Comparison of ENCODE assay signal across 20 cellular contexts in genomic region chr15:54014067-54014466, GRCh38. TPM values are rescaled to one million over a fixed set of nuclear protein-coding genes. Genes with fewer than 3 reads are reported as not detected.
DNase-seq lines count a peak whose midpoint lies in the region; ATAC-seq and TF ChIP-seq lines count a peak whose summit lies in the region.
"Had no signal": no experiment of that assay in that cellular context is flagged by ENCODE, and none has a peak within 500 bp of the region (broad histone marks: within the 10 kb centered on the region; RNA-seq: fewer than 3 reads in every experiment).

No MANE protein-coding gene starts in this region.

- peak overlapping the region in 3 of 4 donors; percentile 17 to 40 (median 21) for H3K27ac ChIP-seq in gastrocnemius medialis
- H3K27ac ChIP-seq: 22Rv1; A549; BLaER1 treated with 17β-estradiol and CSF1 and Interleukin-3, amounts not matched to agents 10 nM and 100 nM had no signal

- no peak for TF ChIP-seq POLR2A in gastrocnemius medialis (IDR thresholded peaks at IDR 0.05)

- no peaks in the 10 kb centered on the region for H3K4me1 Mint-ChIP-seq in Caco-2 (ENCODE audit: low read depth, unreplicated experiment)
- H3K4me1 Mint-ChIP-seq in effector memory CD8-positive, alpha-beta T cell (ENCODE audit: low read depth in 2 of 2): no peaks in the 10 kb centered on the region
- H3K4me1 Mint-ChIP-seq: B cell had no signal

- H3K27me3 ChIP-seq in Caco-2 (replicated peaks; ENCODE audit: control insufficient read depth, insufficient read depth, low read length) (no peaks in the 10 kb centered on the region), gastrocnemius medialis (no peaks in the 10 kb centered on the region)
- H3K27me3 ChIP-seq: BLaER1 treated with 17β-estradiol and CSF1 and Interleukin-3, amounts not matched to agents 10 nM and 100 nM had no signal

- H3K9me3 ChIP-seq in Caco-2: no peaks in the 10 kb centered on the region
- H3K9me3 ChIP-seq in gastrocnemius medialis: no peaks in the 10 kb centered on the region
- H3K9me3 ChIP-seq: A549; BLaER1 treated with 17β-estradiol and CSF1 and Interleukin-3, amounts not matched to agents 10 nM and 100 nM had no signal

- H3K4me1 ChIP-seq in Caco-2 (no peaks in the 10 kb centered on the region), gastrocnemius medialis (no peaks in the 10 kb centered on the region)
- H3K4me1 ChIP-seq: A549; BLaER1 treated with 17β-estradiol and CSF1 and Interleukin-3, amounts not matched to agents 10 nM and 100 nM had no signal

- H3K36me3 Mint-ChIP-seq in Caco-2 (ENCODE audit: insufficient read depth, unreplicated experiment): peaks cover 4% of the 10 kb centered on the region
- H3K36me3 Mint-ChIP-seq in effector memory CD8-positive, alpha-beta T cell (ENCODE audit: insufficient read depth): no peaks in the 10 kb centered on the region
- H3K36me3 Mint-ChIP-seq: CD8-positive, alpha-beta T cell had no signal

- ATAC-seq in gastrocnemius medialis (peak; percentile 21 to 36), GM18868 (IDR thresholded peaks at IDR 0.05; ENCODE audit: unreplicated experiment) (no peak)
- no peak for ATAC-seq in effector memory CD8-positive, alpha-beta T cell (replicated peaks)
- ATAC-seq: A549; CD8-positive, alpha-beta T cell; GM12878 had no signal

- TF ChIP-seq CTCF in Caco-2 (IDR thresholded peaks at IDR 0.05; ENCODE audit: insufficient read depth in 1 of 2, low read depth in 1 of 2, low read length in 1 of 2, severe bottlenecking in 1 of 2, unreplicated experiment in 1 of 2) (no peak), gastrocnemius medialis (IDR thresholded peaks at IDR 0.05 in 4 of 5, conservative IDR thresholded peaks at IDR 0.05 in 1 of 5) (no peak)

- in situ Hi-C loops in gastrocnemius medialis (cut with MboI; ENCODE audit: low sequenced_read_pairs in 4 of 4): no loop called here

- intact Hi-C loops in Caco-2 (cut with micrococcal nuclease; ENCODE audit: unreplicated experiment): no loop called here
- intact Hi-C loops in gastrocnemius medialis (cut with DNase I; ENCODE audit: low total_unique reads): no loop called here

- H3K27me3 Mint-ChIP-seq in Caco-2 (ENCODE audit: insufficient read depth, unreplicated experiment): no peaks in the 10 kb centered on the region
- no peaks in the 10 kb centered on the region for H3K27me3 Mint-ChIP-seq in effector memory CD8-positive, alpha-beta T cell
- H3K27me3 Mint-ChIP-seq: B cell; CD4-positive, alpha-beta T cell had no signal

- H3K4me3 Mint-ChIP-seq in Caco-2 (ENCODE audit: unreplicated experiment): no peak overlapping the region
- no peak overlapping the region for H3K4me3 Mint-ChIP-seq in effector memory CD8-positive, alpha-beta T cell
- H3K4me3 Mint-ChIP-seq: B cell; CD4-positive, alpha-beta T cell; CD8-positive, alpha-beta T cell had no signal

- H3K27ac Mint-ChIP-seq in Caco-2 (ENCODE audit: unreplicated experiment): no peak overlapping the region
- H3K27ac Mint-ChIP-seq in effector memory CD8-positive, alpha-beta T cell: no peak overlapping the region
- H3K27ac Mint-ChIP-seq: B cell; CD4-positive, alpha-beta T cell; CD8-positive, alpha-beta T cell had no signal

- no peaks in the 10 kb centered on the region for H3K9me3 Mint-ChIP-seq in Caco-2 (ENCODE audit: unreplicated experiment)
- peaks cover 3 to 6% of the 10 kb centered on the region in 2 donors for H3K9me3 Mint-ChIP-seq in effector memory CD8-positive, alpha-beta T cell
- H3K9me3 Mint-ChIP-seq: CD8-positive, alpha-beta T cell had no signal

- DNase-seq in Caco-2: no peak
- DNase-seq in cerebellar cortex (ENCODE audit: low spot score): peak; percentile 49
- DNase-seq in inferior parietal cortex (ENCODE audit: extremely low spot score): peak; percentile 6
- no peak for DNase-seq in gastrocnemius medialis
- DNase-seq in COLO668 (lab: John Stamatoyannopoulos, UW; ENCODE audit: unreplicated experiment): no peak
- no peak for DNase-seq in effector memory CD8-positive, alpha-beta T cell
- DNase-seq: AML-193; Calu3; CD4-positive, alpha-beta T cell; CD8-positive, alpha-beta T cell; COR-L47; DMS79 treated with DMSO at 0.1 percent for 48 hours; GDM1 had no signal

- CTCF ChIA-PET in Caco-2 (lab: Charles Lee): no interaction called here

- POLR2A ChIA-PET in Caco-2 (lab: Charles Lee): no interaction called here

- TSS peak; percentile 33 for BruUV-seq in Caco-2 (replicated peaks; lab: Mats Ljungman, UMichigan)

- no peaks in the 10 kb centered on the region for H3K36me3 ChIP-seq in Caco-2 (ENCODE audit: control insufficient read depth, insufficient read depth, low read length)
- no peaks in the 10 kb centered on the region for H3K36me3 ChIP-seq in gastrocnemius medialis
- H3K36me3 ChIP-seq: BLaER1 treated with 17β-estradiol and CSF1 and Interleukin-3, amounts not matched to agents 10 nM and 100 nM had no signal

- H3K4me3 ChIP-seq in Caco-2 (ENCODE audit: low read depth, low read length): no peak overlapping the region
- H3K4me3 ChIP-seq in gastrocnemius medialis: no peak overlapping the region
- H3K4me3 ChIP-seq: A549; BLaER1 treated with 17β-estradiol and CSF1 and Interleukin-3, amounts not matched to agents 10 nM and 100 nM; GM12878 had no signal

RNA-seq across cellular contexts. Expression of gene UNC13C, which starts 35.8 kb away (rescaled TPM):
- 2.9 and 3.2 TPM in 2 replicates for total RNA-seq in Caco-2 (2022)
- total RNA-seq in gastrocnemius medialis: 1 to 10 TPM; 2.5 to 6.6 (median 3.6) TPM
- total RNA-seq: A172; B cell; CD4-positive, alpha-beta T cell; CD8-positive, alpha-beta T cell had no signal

Comparison
In these comparisons a context has a peak if more than half of its experiments do, and no peak if none do; other contexts are left out.
1. DNase-seq: peak in cerebellar cortex (single experiment) and inferior parietal cortex (single experiment); none in Caco-2 (0 of 2), gastrocnemius medialis (0 of 2), COLO668 (single experiment) and effector memory CD8-positive, alpha-beta T cell (0 of 3).
2. ATAC-seq: peak in gastrocnemius medialis (2 of 2); none in GM18868 (single experiment) and effector memory CD8-positive, alpha-beta T cell (single experiment).